Comparison of ENCODE assay signal across 10 cellular contexts in the genomic region with DNA sequence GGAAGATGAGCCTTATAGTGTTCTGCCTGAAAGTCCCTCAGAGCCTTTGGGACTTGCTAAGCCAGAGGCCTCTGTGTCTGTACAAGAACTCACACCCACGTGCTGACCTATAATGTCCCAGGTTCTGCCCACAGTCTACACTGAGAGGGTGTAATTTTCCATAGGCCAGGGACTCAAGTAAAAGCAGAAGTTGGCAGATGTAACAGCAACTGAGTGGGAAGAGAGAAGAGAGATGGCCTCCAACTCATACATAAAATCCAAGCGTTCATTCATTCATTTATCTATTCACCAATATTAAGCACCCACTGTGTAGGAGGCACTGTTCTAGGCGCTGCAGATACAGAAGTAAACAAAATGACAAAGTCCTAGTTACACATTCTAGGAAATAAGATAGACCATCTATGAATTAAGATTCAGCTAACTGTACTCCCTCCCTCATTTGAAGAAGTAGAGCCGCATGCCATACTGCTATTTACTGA. TPM values are rescaled to one million over a fixed set of nuclear protein-coding genes. Genes with fewer than 3 reads are reported as not detected.
DNase-seq lines count a peak whose midpoint lies in the region; ATAC-seq and TF ChIP-seq lines count a peak whose summit lies in the region.
"Had no signal": no experiment of that assay in that cellular context is flagged by ENCODE, and none has a peak within 500 bp of the region (broad histone marks: within the 10 kb centered on the region; RNA-seq: fewer than 3 reads in every experiment).

No MANE protein-coding gene starts in this region.

- no peaks in the 10 kb centered on the region for H3K36me3 ChIP-seq in CD8-positive, alpha-beta memory T cell (ENCODE audit: insufficient read depth, low read length)

- DNase-seq in CD8-positive, alpha-beta memory T cell, result no peak
- peak in 1 of 2 experiments; percentile 78 for DNase-seq in HL-60 (ENCODE audit: low read depth in 1 of 2, low spot score in 1 of 2)
- peak; percentile 36 for DNase-seq in activated naive CD8-positive, alpha-beta T cell treated with anti-CD3 and anti-CD28 coated beads for 36 hours
- no peak for DNase-seq in hippocampal formation (lab: John Stamatoyannopoulos, UW)
- DNase-seq in GM20000 (ENCODE audit: low spot score), result no peak
- no peak for DNase-seq in A172 (ENCODE audit: low spot score)
- no peak for DNase-seq in NCI-H1417 treated with DMSO at 0.1 percent for 48 hours (lab: John Stamatoyannopoulos, UW)
- DNase-seq: SHP77 treated with DMSO at 0.1 percent for 48 hours had no signal

- H3K27me3 Mint-ChIP-seq in CD8-positive, alpha-beta memory T cell, result peaks cover 0 to 1% of the 10 kb centered on the region in 2 donors
- no peaks in the 10 kb centered on the region for H3K27me3 Mint-ChIP-seq in activated naive CD8-positive, alpha-beta T cell treated with anti-CD3 and anti-CD28 coated beads for 36 hours

- peak overlapping the region in 7 of 8 donors; percentile 66 to 95 (median 90) for H3K27ac Mint-ChIP-seq in CD8-positive, alpha-beta memory T cell
- peak overlapping the region; percentile 89 for H3K27ac Mint-ChIP-seq in activated naive CD8-positive, alpha-beta T cell treated with anti-CD3 and anti-CD28 coated beads for 36 hours

- no peaks in the 10 kb centered on the region for H3K9me3 ChIP-seq in CD8-positive, alpha-beta memory T cell (ENCODE audit: low read length)

- no peaks in the 10 kb centered on the region for H3K9me3 Mint-ChIP-seq in CD8-positive, alpha-beta memory T cell
- peaks cover 2% of the 10 kb centered on the region for H3K9me3 Mint-ChIP-seq in activated naive CD8-positive, alpha-beta T cell treated with anti-CD3 and anti-CD28 coated beads for 36 hours

- POLR2A ChIA-PET in CD8-positive, alpha-beta memory T cell (lab: Charles Lee), result interaction anchor here (0.6 to 1.6 kb wide), 4 partner anchors 8 to 298 kb away, joined by 3 to 11 read pairs (median 6); no protein-coding TSS in a partner anchor

- H3K4me1 Mint-ChIP-seq in CD8-positive, alpha-beta memory T cell, result peaks cover 55 to 68% (median 64%) of the 10 kb centered on the region in 3 donors
- H3K4me1 Mint-ChIP-seq in activated naive CD8-positive, alpha-beta T cell treated with anti-CD3 and anti-CD28 coated beads for 36 hours, result peaks cover 45% of the 10 kb centered on the region

- no peak for TF ChIP-seq CTCF in HL-60 (IDR thresholded peaks at IDR 0.05; ENCODE audit: insufficient read depth, low read length)
- no peak for TF ChIP-seq CTCF in GM20000 (IDR thresholded peaks at IDR 0.05; ENCODE audit: extremely low read depth, missing control alignments)

- ATAC-seq in GM21447 (IDR thresholded peaks at IDR 0.05; ENCODE audit: unreplicated experiment), result peak; percentile 16

- no peaks in the 10 kb centered on the region for H3K36me3 Mint-ChIP-seq in CD8-positive, alpha-beta memory T cell
- H3K36me3 Mint-ChIP-seq in activated naive CD8-positive, alpha-beta T cell treated with anti-CD3 and anti-CD28 coated beads for 36 hours, result peaks cover 4% of the 10 kb centered on the region

- peak overlapping the region in 6 of 7 donors; percentile 20 to 72 (median 52) for H3K4me3 Mint-ChIP-seq in CD8-positive, alpha-beta memory T cell
- peak overlapping the region; percentile 30 for H3K4me3 Mint-ChIP-seq in activated naive CD8-positive, alpha-beta T cell treated with anti-CD3 and anti-CD28 coated beads for 36 hours

- H3K4me3 ChIP-seq in CD8-positive, alpha-beta memory T cell (ENCODE audit: low read length), result no peak overlapping the region
- no peak overlapping the region for H3K4me3 ChIP-seq in HL-60 (replicated peaks; ENCODE audit: insufficient read depth, low read length)
- H3K4me3 ChIP-seq: skin epidermis had no signal

- no peak overlapping the region for H3K27ac ChIP-seq in CD8-positive, alpha-beta memory T cell (ENCODE audit: low read depth, low read length)
- peak overlapping the region; percentile 63 for H3K27ac ChIP-seq in HL-60 (replicated peaks)

- H3K27me3 ChIP-seq in CD8-positive, alpha-beta memory T cell (ENCODE audit: insufficient read depth, low read length, poor library complexity, severe bottlenecking), result no peaks in the 10 kb centered on the region
- no peaks in the 10 kb centered on the region for H3K27me3 ChIP-seq in HL-60 (ENCODE audit: insufficient read depth, poor library complexity, severe bottlenecking)

- CTCF ChIA-PET in CD8-positive, alpha-beta memory T cell (lab: Charles Lee), result interaction anchor here (1.0 to 1.1 kb wide), 2 partner anchors 9 to 10 kb away, joined by 3 read pairs; no protein-coding TSS in a partner anchor

- H3K4me1 ChIP-seq in CD8-positive, alpha-beta memory T cell (ENCODE audit: insufficient read depth, low read length), result peaks cover 32% of the 10 kb centered on the region

RNA-seq across cellular contexts. Expression of a gene that starts 41.7 kb away (rescaled TPM):
- total RNA-seq in CD8-positive, alpha-beta memory T cell, result 10 to 100 TPM; 23.6 to 25.3 TPM
- polyA plus RNA-seq in CD8-positive, alpha-beta memory T cell, result 15.7 TPM
- total RNA-seq in activated naive CD8-positive, alpha-beta T cell treated with anti-CD3 and anti-CD28 coated beads for 36 hours, result 10 to 100 TPM; 20.0 to 22.2 TPM
- 15.2 and 23.0 TPM in 2 replicates for total RNA-seq in A172 (2014; rRNA removed; shearing (Covaris generic))
